ENCODE assay signal across 10 cellular contexts in genomic region chr1:54334996-54335395, GRCh38.
A peak's percentile ranks its signal among the peaks of the same experiment; 100 is the strongest.
DNase-seq lines count a peak whose midpoint lies in the region; ATAC-seq and TF ChIP-seq lines count a peak whose summit lies in the region.
"Had no signal": no experiment of that assay in that cellular context is flagged by ENCODE, and none has a peak within 500 bp of the region (broad histone marks: within the 10 kb centered on the region; RNA-seq: fewer than 3 reads in every experiment).

No MANE protein-coding gene starts in this region.

- no peak for TF ChIP-seq EP300 in sigmoid colon (IDR thresholded peaks at IDR 0.05)

- H3K9me3 ChIP-seq in sigmoid colon = no peaks in the 10 kb centered on the region

- no peaks in the 10 kb centered on the region for H3K36me3 Mint-ChIP-seq in immature natural killer cell

- no peaks in the 10 kb centered on the region for H3K9me3 Mint-ChIP-seq in immature natural killer cell

- no peaks in the 10 kb centered on the region for H3K27me3 ChIP-seq in brain microvascular endothelial cell (replicated peaks)
- no peaks in the 10 kb centered on the region for H3K27me3 ChIP-seq in sigmoid colon

- no peak for TF ChIP-seq CTCF in brain microvascular endothelial cell (IDR thresholded peaks at IDR 0.05; ENCODE audit: low read depth, low read length, missing control alignments)
- TF ChIP-seq CTCF in sigmoid colon (IDR thresholded peaks at IDR 0.05) = no peak

- peaks cover 0 to 93% (median 83%) of the 10 kb centered on the region in 4 donors for H3K4me1 ChIP-seq in sigmoid colon

- peak overlapping the region; percentile 72 for H3K27ac ChIP-seq in brain microvascular endothelial cell
- peak overlapping the region; percentile 83 to 93 (median 86) for H3K27ac ChIP-seq in sigmoid colon

- peak overlapping the region in 1 of 5 donors; percentile 15 for H3K4me3 Mint-ChIP-seq in immature natural killer cell

- H3K4me3 ChIP-seq in brain microvascular endothelial cell (ENCODE audit: low read depth, low read length) (no peak overlapping the region), sigmoid colon (peak overlapping the region in 2 of 4 donors; percentile 9 to 28)

- peak overlapping the region; percentile 17 to 67 (median 45) for H3K27ac Mint-ChIP-seq in immature natural killer cell

- intact Hi-C loops in sigmoid colon (cut with DNase I) = loop anchor here (5.0 kb wide), 1 partner anchor 63 kb away; no protein-coding TSS in a partner anchor

- in situ Hi-C loops in brain microvascular endothelial cell (cut with HindIII; ENCODE audit: low pct_ligation_motif_present, low sequenced_read_pairs) = no loop called here

- no peak for ATAC-seq in HG02610 (IDR thresholded peaks at IDR 0.05; ENCODE audit: unreplicated experiment)

- peaks cover 0 to 2% (median 2%) of the 10 kb centered on the region in 3 donors for H3K27me3 Mint-ChIP-seq in immature natural killer cell (ENCODE audit: low read depth in 3 of 3)

- H3K36me3 ChIP-seq in brain microvascular endothelial cell (replicated peaks) (no peaks in the 10 kb centered on the region), sigmoid colon (no peaks in the 10 kb centered on the region)

- no peak for TF ChIP-seq POLR2A in sigmoid colon (IDR thresholded peaks at IDR 0.05)

- H3K4me1 Mint-ChIP-seq in immature natural killer cell = peaks cover 87 to 94% of the 10 kb centered on the region in 2 donors

- whole genome bisulfite sequencing in sigmoid colon, 2 donors = 67 to 76% methylated on average over 5 of the region's 5 CpGs

- DNase-seq in ELR (ENCODE audit: low read depth) (peak; percentile 47), brain microvascular endothelial cell (peak; percentile 24), immature natural killer cell (no peak), sigmoid colon (no peak), KG1 (lab: John Stamatoyannopoulos, UW) (no peak)
- DNase-seq in activated CD4-positive, alpha-beta T cell treated with anti-CD3 and anti-CD28 coated beads, Interleukin-2, amount 50 U/mL, for 48 hours = no peak
- DNase-seq in stimulated activated naive CD4-positive, alpha-beta T cell (lab: John Stamatoyannopoulos, UW) = no peak
- DNase-seq: activated CD4-positive, alpha-beta T cell treated with anti-CD3 and anti-CD28 coated beads for 1 hour; DMS 273 treated with DMSO at 0.1 percent for 48 hours had no signal

Comparison
In these comparisons a context has a peak if more than half of its experiments do, and no peak if none do; other contexts are left out.
1. DNase-seq: peak in ELR (single experiment) and brain microvascular endothelial cell (single experiment); none in immature natural killer cell (0 of 3), sigmoid colon (single experiment), KG1 (single experiment), activated CD4-positive, alpha-beta T cell treated with anti-CD3 and anti-CD28 coated beads, Interleukin-2, amount 50 U/mL, for 48 hours (0 of 2) and stimulated activated naive CD4-positive, alpha-beta T cell (0 of 6).